Comparison of ENCODE assay signal across 19 cellular contexts in genomic region chr22:30315962-30316576, GRCh38. TPM values are rescaled to one million over a fixed set of nuclear protein-coding genes. Genes with fewer than 3 reads are reported as not detected.
DNase-seq lines count a peak whose midpoint lies in the region; ATAC-seq and TF ChIP-seq lines count a peak whose summit lies in the region.
"Had no signal": no experiment of that assay in that cellular context is flagged by ENCODE, and none has a peak within 500 bp of the region (broad histone marks: within the 10 kb centered on the region; RNA-seq: fewer than 3 reads in every experiment).

No MANE protein-coding gene starts in this region.

- no peak for TF ChIP-seq EP300 in sigmoid colon (IDR thresholded peaks at IDR 0.05)

- TF ChIP-seq CTCF in sigmoid colon (IDR thresholded peaks at IDR 0.05) = no peak
- TF ChIP-seq CTCF in dorsolateral prefrontal cortex (IDR thresholded peaks at IDR 0.05 in 54 of 56, conservative IDR thresholded peaks at IDR 0.05 in 2 of 56; ENCODE audit: low read depth in 1 of 56, partially characterized antibody in 56 of 56) = no peak

- TF ChIP-seq POLR2A in sigmoid colon (IDR thresholded peaks at IDR 0.05) = no peak

- POLR2A ChIA-PET in CD4-positive, alpha-beta memory T cell (lab: Charles Lee; ENCODE audit: partially characterized antibody) = interaction anchor here (1.9 to 20.6 kb wide), 4 partner anchors 5 to 41 kb away, joined by 12 to 562 read pairs (median 309); partner anchors contain the start of genes CASTOR1, CCDC157, SF3A1 and TBC1D10A

- peak overlapping the region; percentile 82 to 95 (median 89) for H3K27ac Mint-ChIP-seq in CD4-positive, alpha-beta memory T cell
- H3K27ac Mint-ChIP-seq in T-helper 17 cell = peak overlapping the region; percentile 86
- peak overlapping the region; percentile 70 to 87 for H3K27ac Mint-ChIP-seq in effector memory CD8-positive, alpha-beta T cell
- H3K27ac Mint-ChIP-seq: nephron had no signal

- H3K4me3 ChIP-seq in CD4-positive, alpha-beta memory T cell (ENCODE audit: low read length in 2 of 2) = no peak overlapping the region
- H3K4me3 ChIP-seq in sigmoid colon = no peak overlapping the region
- no peak overlapping the region for H3K4me3 ChIP-seq in dorsolateral prefrontal cortex
- H3K4me3 ChIP-seq: left lung, PC-9 had no signal

- peaks cover 80 to 100% (median 91%) of the 10 kb centered on the region in 4 donors for H3K4me1 Mint-ChIP-seq in CD4-positive, alpha-beta memory T cell
- peaks cover 82% of the 10 kb centered on the region for H3K4me1 Mint-ChIP-seq in T-helper 17 cell
- peaks cover 86 to 89% of the 10 kb centered on the region in 2 donors for H3K4me1 Mint-ChIP-seq in effector memory CD8-positive, alpha-beta T cell (ENCODE audit: low read depth in 2 of 2)

- 74 to 91% methylated on average over 2 of the region's 2 CpGs for WGBS in sigmoid colon, 2 donors

- H3K27me3 ChIP-seq in CD4-positive, alpha-beta memory T cell (ENCODE audit: insufficient read depth, low read length) = no peaks in the 10 kb centered on the region
- H3K27me3 ChIP-seq in sigmoid colon (no peaks in the 10 kb centered on the region), dorsolateral prefrontal cortex (no peaks in the 10 kb centered on the region)
- H3K27me3 ChIP-seq: left lung had no signal

- ATAC-seq in T-helper 17 cell (no peak), HG03342 (IDR thresholded peaks at IDR 0.05; ENCODE audit: unreplicated experiment) (no peak)
- peak; percentile 21 for ATAC-seq in effector memory CD8-positive, alpha-beta T cell (replicated peaks)
- ATAC-seq: left lung had no signal

- H3K9me3 ChIP-seq in CD4-positive, alpha-beta memory T cell (ENCODE audit: control insufficient read depth in 1 of 2, low read length in 2 of 2) = no peaks in the 10 kb centered on the region
- H3K9me3 ChIP-seq in T-helper 17 cell (ENCODE audit: control insufficient read depth, low read length, poor library complexity, severe bottlenecking) (no peaks in the 10 kb centered on the region), sigmoid colon (no peaks in the 10 kb centered on the region)
- H3K9me3 ChIP-seq: left lung had no signal

- DNase-seq in CD4-positive, alpha-beta memory T cell = no peak
- DNase-seq in T-helper 17 cell (no peak), sigmoid colon (no peak), medulla oblongata (ENCODE audit: extremely low spot score) (no peak), dorsolateral prefrontal cortex (no peak), ACHN (no peak)
- no peak for DNase-seq in effector memory CD8-positive, alpha-beta T cell
- DNase-seq: caudate nucleus, EL, foreskin melanocyte, left lung, NCI-H187 treated with DMSO at 0.1 percent for 48 hours, NCI-H526, PC-9 had no signal

- H3K36me3 Mint-ChIP-seq in CD4-positive, alpha-beta memory T cell = peaks cover 44 to 55% of the 10 kb centered on the region in 2 donors
- peaks cover 11% of the 10 kb centered on the region for H3K36me3 Mint-ChIP-seq in T-helper 17 cell (ENCODE audit: low read depth)
- H3K36me3 Mint-ChIP-seq in effector memory CD8-positive, alpha-beta T cell (ENCODE audit: insufficient read depth) = peaks cover 22% of the 10 kb centered on the region

- H3K27ac ChIP-seq in CD4-positive, alpha-beta memory T cell (ENCODE audit: low read depth, low read length) = peak overlapping the region; percentile 44
- H3K27ac ChIP-seq in sigmoid colon (peak overlapping the region; percentile 12 to 40 (median 30)), dorsolateral prefrontal cortex (no peak overlapping the region)
- H3K27ac ChIP-seq: PC-9 had no signal

- H3K9me3 Mint-ChIP-seq in CD4-positive, alpha-beta memory T cell = no peaks in the 10 kb centered on the region
- H3K9me3 Mint-ChIP-seq in effector memory CD8-positive, alpha-beta T cell = no peaks in the 10 kb centered on the region
- H3K9me3 Mint-ChIP-seq: nephron had no signal

- intact Hi-C loops in CD4-positive, alpha-beta memory T cell (cut with micrococcal nuclease) = loop anchor here (1.0 kb wide), 1 partner anchor 8 kb away; no protein-coding TSS in a partner anchor
- intact Hi-C loops in sigmoid colon (cut with DNase I) = no loop called here
- intact Hi-C loops in dorsolateral prefrontal cortex (cut with DNase I) = no loop called here

- H3K27me3 Mint-ChIP-seq in CD4-positive, alpha-beta memory T cell = no peaks in the 10 kb centered on the region
- H3K27me3 Mint-ChIP-seq in T-helper 17 cell = no peaks in the 10 kb centered on the region
- no peaks in the 10 kb centered on the region for H3K27me3 Mint-ChIP-seq in effector memory CD8-positive, alpha-beta T cell

- CTCF ChIA-PET in CD4-positive, alpha-beta memory T cell (lab: Charles Lee; ENCODE audit: partially characterized antibody) = interaction anchor here (1.2 to 19.0 kb wide), 5 partner anchors 9 to 208 kb away, joined by 4 to 218 read pairs (median 5); partner anchors contain the start of gene CASTOR1

- H3K36me3 ChIP-seq in CD4-positive, alpha-beta memory T cell (ENCODE audit: insufficient read depth, low read length) = peaks cover 17% of the 10 kb centered on the region
- H3K36me3 ChIP-seq in sigmoid colon = peaks cover 0 to 12% (median 2%) of the 10 kb centered on the region in 4 donors

- H3K4me3 Mint-ChIP-seq in CD4-positive, alpha-beta memory T cell = peak overlapping the region in 7 of 8 donors; percentile 17 to 79 (median 46)
- peak overlapping the region; percentile 61 for H3K4me3 Mint-ChIP-seq in T-helper 17 cell
- H3K4me3 Mint-ChIP-seq in effector memory CD8-positive, alpha-beta T cell = peak overlapping the region; percentile 18 to 57
- H3K4me3 Mint-ChIP-seq: nephron had no signal

- peaks cover 99% of the 10 kb centered on the region for H3K4me1 ChIP-seq in CD4-positive, alpha-beta memory T cell (ENCODE audit: insufficient read depth, low read length)
- H3K4me1 ChIP-seq in sigmoid colon = peaks cover 0 to 89% (median 80%) of the 10 kb centered on the region in 4 donors

- in situ Hi-C loops in ACHN (cut with HindIII; ENCODE audit: low pct_ligation_motif_present, low pct_unique_long_range_greater_than_20kb, low sequenced_read_pairs) = no loop called here

RNA-seq across cellular contexts. Expression of gene TBC1D10A, which starts 10.7 kb away (rescaled TPM):
- total RNA-seq in CD4-positive, alpha-beta memory T cell = 10 to 100 TPM; 62.2 to 76.8 TPM
- polyA plus RNA-seq in CD4-positive, alpha-beta memory T cell = 10 to 100 TPM; 60.6 to 61.6 TPM
- total RNA-seq in T-helper 17 cell (10 to 100 TPM; 46.9 to 63.1 TPM), sigmoid colon (10 to 100 TPM; 12.5 to 31.0 (median 26.8) TPM), dorsolateral prefrontal cortex (10 to 100 TPM in 116 of 120 experiments, 1 to 10 TPM in 4; 8.7 to 34.6 (median 16.2) TPM)
- 10 to 100 TPM; 28.8 to 35.4 (median 29.1) TPM for polyA plus RNA-seq in sigmoid colon

RNA-seq across cellular contexts. Expression of gene CASTOR1, which starts 26.8 kb away (rescaled TPM):
- total RNA-seq in CD4-positive, alpha-beta memory T cell = 10 to 100 TPM; 13.7 to 14.9 TPM
- polyA plus RNA-seq in CD4-positive, alpha-beta memory T cell = 10 to 100 TPM; 11.3 to 17.5 TPM
- total RNA-seq in T-helper 17 cell (10 to 100 TPM; 10.6 to 12.4 TPM), sigmoid colon (10 to 100 TPM in 2 of 4 donors, 1 to 10 TPM in 2; 5.3 to 15.0 (median 10.8) TPM), dorsolateral prefrontal cortex (10 to 100 TPM in 109 of 120 experiments, 1 to 10 TPM in 11; 4.6 to 43.5 (median 15.5) TPM)
- 1 to 10 TPM in 2 of 3 donors, not detected in 1; 6.4 to 8.4 TPM for polyA plus RNA-seq in sigmoid colon

RNA-seq across cellular contexts. Expression of gene SF3A1, which starts 40.6 kb away (rescaled TPM):
- total RNA-seq in CD4-positive, alpha-beta memory T cell = 100 to 1,000 TPM; 279 to 301 TPM
- polyA plus RNA-seq in CD4-positive, alpha-beta memory T cell = 100 to 1,000 TPM in 1 of 2 donors, 10 to 100 TPM in 1; 44.0 to 155 TPM
- total RNA-seq in T-helper 17 cell (100 to 1,000 TPM; 317 to 372 TPM), sigmoid colon (10 to 100 TPM; 24.2 to 61.5 (median 33.5) TPM), dorsolateral prefrontal cortex (100 to 1,000 TPM; 120 to 195 (median 158) TPM)
- 10 to 100 TPM; 17.4 to 41.2 (median 21.3) TPM for polyA plus RNA-seq in sigmoid colon

RNA-seq across cellular contexts. Expression of gene CCDC157, which starts 40.7 kb away (rescaled TPM):
- 1 to 10 TPM; 2.1 to 3.0 TPM for total RNA-seq in CD4-positive, alpha-beta memory T cell
- 1 to 10 TPM in 1 of 2 donors, under 1 TPM in 1; 0.38 to 3.9 TPM for polyA plus RNA-seq in CD4-positive, alpha-beta memory T cell
- total RNA-seq in T-helper 17 cell = 1 to 10 TPM; 6.7 to 9.4 TPM
- total RNA-seq in sigmoid colon = 1 to 10 TPM in 3 of 4 donors, under 1 TPM in 1; 0.83 to 2.0 (median 1.7) TPM
- polyA plus RNA-seq in sigmoid colon = 1 to 10 TPM; 1.2 to 1.8 (median 1.6) TPM
- 10 to 100 TPM in 1 of 120 experiments, 1 to 10 TPM in 119; 1.9 to 13.1 (median 6.2) TPM for total RNA-seq in dorsolateral prefrontal cortex

RNA-seq across cellular contexts. Expression of gene OSM, which starts 49.4 kb away (rescaled TPM):
- 1 to 10 TPM; 1.1 to 1.6 TPM for total RNA-seq in CD4-positive, alpha-beta memory T cell
- polyA plus RNA-seq in CD4-positive, alpha-beta memory T cell = 100 to 1,000 TPM in 1 of 2 donors, 10 to 100 TPM in 1; 23.7 to 103 TPM
- total RNA-seq in T-helper 17 cell = 10 to 100 TPM; 29.1 to 35.2 TPM
- total RNA-seq in sigmoid colon = 10 to 100 TPM in 1 of 4 donors, 1 to 10 TPM in 1, under 1 TPM in 2; 0.71 to 12.8 (median 3.5) TPM
- polyA plus RNA-seq in sigmoid colon = 1 to 10 TPM in 2 of 3 donors, under 1 TPM in 1; 0.60 to 9.9 (median 1.5) TPM
- 1 to 10 TPM in 27 of 120 experiments, under 1 TPM in 47, not detected in 46; 0.23 to 6.7 (median 0.77) TPM for total RNA-seq in dorsolateral prefrontal cortex
- total RNA-seq: H1, M059J, PC-9, SK-MEL-5 had no signal
- polyA plus RNA-seq: H1 had no signal

Comparison
In these comparisons a context has a peak if more than half of its experiments do, and no peak if none do; other contexts are left out.
1. H3K27ac ChIP-seq: peak in CD4-positive, alpha-beta memory T cell (single experiment) and sigmoid colon (4 of 4); none in dorsolateral prefrontal cortex (0 of 59).
2. Peak in every context shown above with its lines, with median percentiles within 50 percentile points of each other: H3K27ac Mint-ChIP-seq and H3K4me3 Mint-ChIP-seq.